In the genomic region with DNA sequence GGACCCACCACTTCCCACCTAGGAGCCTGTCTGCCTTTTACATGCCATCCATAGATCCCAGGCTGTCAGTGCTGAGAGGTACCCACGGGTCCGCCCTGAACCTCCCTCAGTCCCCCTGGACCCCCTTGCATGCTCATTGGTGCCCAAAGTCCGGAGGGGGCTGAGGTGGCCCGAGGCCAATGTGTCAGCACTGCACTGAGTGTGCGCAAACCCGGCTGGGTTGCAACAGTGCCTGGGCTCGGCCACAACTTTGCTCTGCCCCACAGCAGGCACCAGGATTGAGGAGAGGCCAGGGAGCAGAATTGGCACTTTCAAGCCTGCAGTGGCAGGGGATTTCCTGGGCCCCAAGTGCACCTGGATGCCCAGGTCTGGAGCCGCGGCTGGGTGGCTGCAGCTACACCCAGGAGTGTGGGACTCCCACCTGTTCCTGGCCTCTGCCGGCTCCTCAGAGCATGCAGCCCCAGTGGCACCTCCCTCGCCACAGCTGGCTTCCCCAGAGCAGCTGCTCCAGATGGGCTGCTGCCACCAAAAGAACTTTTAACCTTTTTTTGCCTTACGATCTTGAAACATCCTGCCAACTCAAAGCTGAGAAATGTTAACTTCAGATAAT, we compare ENCODE assay signal across 19 cellular contexts.
DNase-seq lines count a peak whose midpoint lies in the region; ATAC-seq, FAIRE-seq and TF ChIP-seq lines count a peak whose summit lies in the region.
"Had no signal": no experiment of that assay in that cellular context is flagged by ENCODE, and none has a peak within 500 bp of the region (broad histone marks: within the 10 kb centered on the region; RNA-seq: fewer than 3 reads in every experiment).

No MANE protein-coding gene starts in this region.

- H3K4me3 Mint-ChIP-seq in chondrocyte (ENCODE audit: unreplicated experiment) (no peak overlapping the region), naive B cell (peak overlapping the region in 3 of 8 donors; percentile 57 to 84 (median 82)), neural progenitor cell (no peak overlapping the region)
- H3K4me3 Mint-ChIP-seq: GM23338 had no signal

- no peaks in the 10 kb centered on the region for H4K20me1 ChIP-seq in MM.1S (ENCODE audit: insufficient read depth, low read length)
- no peaks in the 10 kb centered on the region for H4K20me1 ChIP-seq in neural progenitor cell (ENCODE audit: low read depth)

- H3K9ac ChIP-seq in MM.1S (ENCODE audit: low read length) (no peak overlapping the region), neural progenitor cell (no peak overlapping the region)

- H3K9me3 ChIP-seq in MM.1S (replicated peaks; ENCODE audit: insufficient read depth, low read length) (no peaks in the 10 kb centered on the region), aorta (ENCODE audit: control insufficient read depth, low read length) (no peaks in the 10 kb centered on the region), neural progenitor cell (ENCODE audit: low read depth) (no peaks in the 10 kb centered on the region)
- H3K9me3 ChIP-seq: Caco-2 had no signal

- H3K27ac Mint-ChIP-seq in chondrocyte (ENCODE audit: unreplicated experiment) (no peak overlapping the region), naive B cell (peak overlapping the region in 3 of 6 donors; percentile 63 to 84 (median 68)), neural progenitor cell (no peak overlapping the region)
- H3K27ac Mint-ChIP-seq: GM23338, IgD-negative memory B cell had no signal

- 60 to 72% methylated on average over 12 of the region's 12 CpGs for WGBS in aorta, 2 donors

- H3K27ac ChIP-seq in MM.1S (ENCODE audit: low read length) (peak overlapping the region; percentile 51; the same call in 1 of the 2 replicates), aorta (ENCODE audit: low read depth in 1 of 2, low read length in 2 of 2) (no peak overlapping the region), neural progenitor cell (no peak overlapping the region)
- H3K27ac ChIP-seq: SK-N-MC had no signal

- no peaks in the 10 kb centered on the region for H3K9me2 ChIP-seq in MM.1S (replicated peaks; ENCODE audit: insufficient read depth, low read length)

- peak overlapping the region; percentile 68 for H3K4me2 ChIP-seq in MM.1S (ENCODE audit: low read depth, low read length)
- no peak overlapping the region for H3K4me2 ChIP-seq in neural progenitor cell
- H3K4me2 ChIP-seq: GM23338 had no signal

- no peaks in the 10 kb centered on the region for H3K36me3 ChIP-seq in MM.1S (replicated peaks; ENCODE audit: insufficient read depth, low read length)
- H3K36me3 ChIP-seq in aorta (ENCODE audit: control insufficient read depth in 1 of 2, insufficient read depth in 2 of 2, low read length in 1 of 2), result no peaks in the 10 kb centered on the region
- no peaks in the 10 kb centered on the region for H3K36me3 ChIP-seq in neural progenitor cell

- H3K4me1 Mint-ChIP-seq in chondrocyte (ENCODE audit: low read depth) (no peaks in the 10 kb centered on the region), naive B cell (peaks cover 0 to 17% (median 9%) of the 10 kb centered on the region in 3 donors), neural progenitor cell (no peaks in the 10 kb centered on the region)
- H3K4me1 Mint-ChIP-seq: GM23338, IgD-negative memory B cell had no signal

- no peaks in the 10 kb centered on the region for H3K79me2 ChIP-seq in MM.1S (ENCODE audit: low read length)
- H3K79me2 ChIP-seq in neural progenitor cell (ENCODE audit: low read depth), result no peaks in the 10 kb centered on the region

- no peak for FAIRE-seq in GM12891 (lab: Jason Lieb, UNC)
- FAIRE-seq: G401.6 had no signal

- no peak overlapping the region for H3K4me3 ChIP-seq in MM.1S (ENCODE audit: low read length)
- no peak overlapping the region for H3K4me3 ChIP-seq in aorta (ENCODE audit: low read length in 2 of 2)
- H3K4me3 ChIP-seq in neural progenitor cell, result no peak overlapping the region
- H3K4me3 ChIP-seq: GM23338, SK-N-MC had no signal

- no peak for TF ChIP-seq POLR2A in GM12891 (IDR thresholded peaks at IDR 0.05; ENCODE audit: low read depth, low read length)

- ATAC-seq in naive B cell (ENCODE audit: low read depth in 2 of 2) (peak in 1 of 2 donors; percentile 86), aorta (ENCODE audit: low FRiP score) (peak; percentile 26)
- ATAC-seq: GM23338, HCT116, Panc1 had no signal

- DNase-seq in MM.1S, result peak; percentile 82
- peak; percentile 51 for DNase-seq in chondrocyte (ENCODE audit: low spot score)
- DNase-seq in naive B cell, result peak; percentile 38
- DNase-seq in aorta, result peak in 1 of 2 donors; percentile 51
- DNase-seq in neural progenitor cell (ENCODE audit: low spot score), result no peak
- no peak for DNase-seq in NCI-H526 (lab: John Stamatoyannopoulos, UW)
- DNase-seq in GM12891 (ENCODE audit: insufficient read length, low spot score), result no peak
- DNase-seq in T-helper 1 cell, result no peak
- DNase-seq: ACHN, AML-193, Caco-2, NCI-H1105 treated with DMSO at 0.1 percent for 48 hours, NCI-H1694 had no signal

- peaks cover 11% of the 10 kb centered on the region; the same call in 1 of the 2 replicates for H3K4me1 ChIP-seq in MM.1S (ENCODE audit: low read length)
- H3K4me1 ChIP-seq in aorta (ENCODE audit: control insufficient read depth in 1 of 2, insufficient read depth in 2 of 2, low read length in 2 of 2), result no peaks in the 10 kb centered on the region
- no peaks in the 10 kb centered on the region for H3K4me1 ChIP-seq in neural progenitor cell
- H3K4me1 ChIP-seq: Caco-2 had no signal

- H3K27me3 Mint-ChIP-seq in chondrocyte (ENCODE audit: low read depth) (no peaks in the 10 kb centered on the region), naive B cell (no peaks in the 10 kb centered on the region), neural progenitor cell (ENCODE audit: insufficient read depth, low read depth) (no peaks in the 10 kb centered on the region)
- H3K27me3 Mint-ChIP-seq: IgD-negative memory B cell had no signal

- intact Hi-C loops in aorta (cut with DNase I), result no loop called here

- peaks cover 9% of the 10 kb centered on the region; the same call in 1 of the 2 replicates for H3F3A ChIP-seq in MM.1S (ENCODE audit: insufficient read depth, low read length)
- H3F3A ChIP-seq in neural progenitor cell (ENCODE audit: low read depth), result no peaks in the 10 kb centered on the region

- no peaks in the 10 kb centered on the region for H3K27me3 ChIP-seq in MM.1S (replicated peaks; ENCODE audit: insufficient read depth, low read length)
- H3K27me3 ChIP-seq in aorta (ENCODE audit: control insufficient read depth in 1 of 2, insufficient read depth in 2 of 2, low read length in 1 of 2), result no peaks in the 10 kb centered on the region
- H3K27me3 ChIP-seq in neural progenitor cell, result no peaks in the 10 kb centered on the region

- peak overlapping the region; percentile 77 for H2AFZ ChIP-seq in MM.1S (ENCODE audit: low read length)
- H2AFZ ChIP-seq in neural progenitor cell (replicated peaks), result no peak overlapping the region
- H2AFZ ChIP-seq: GM23338 had no signal

- H3K36me3 Mint-ChIP-seq in chondrocyte (ENCODE audit: low read depth), result no peaks in the 10 kb centered on the region
- no peaks in the 10 kb centered on the region for H3K36me3 Mint-ChIP-seq in naive B cell
- no peaks in the 10 kb centered on the region for H3K36me3 Mint-ChIP-seq in neural progenitor cell
- H3K36me3 Mint-ChIP-seq: IgD-negative memory B cell had no signal

- TF ChIP-seq CTCF in MM.1S (IDR thresholded peaks at IDR 0.05; ENCODE audit: low read length) (no peak), chondrocyte (IDR thresholded peaks at IDR 0.05) (no peak), neural progenitor cell (IDR thresholded peaks at IDR 0.05) (no peak)

- H3K9me3 Mint-ChIP-seq in chondrocyte (ENCODE audit: low read depth) (no peaks in the 10 kb centered on the region), naive B cell (no peaks in the 10 kb centered on the region), neural progenitor cell (no peaks in the 10 kb centered on the region)
- H3K9me3 Mint-ChIP-seq: GM23338 had no signal

TF ChIP-seq in GM12891, 5 proteins besides CTCF, POLR2A, EP300 and RAD21:
- TF ChIP-seq POU2F2 (IDR thresholded peaks at IDR 0.05; ENCODE audit: low read depth, low read length) (no peak), POLR2AphosphoS5 (IDR thresholded peaks at IDR 0.05; ENCODE audit: low read depth, low read length) (no peak), TAF1 (IDR thresholded peaks at IDR 0.05; ENCODE audit: low read depth, low read length) (no peak), PAX5 (IDR thresholded peaks at IDR 0.05; ENCODE audit: insufficient read depth, low read length, severe bottlenecking) (no peak), SPI1 (IDR thresholded peaks at IDR 0.05; ENCODE audit: low read depth, low read length) (no peak)
TF ChIP-seq in GM12891: peak in this region for 0.

Comparison
In these comparisons a context has a peak if more than half of its experiments do, and no peak if none do; other contexts are left out.
1. DNase-seq: peak in MM.1S (single experiment), chondrocyte (single experiment) and naive B cell (single experiment); none in neural progenitor cell (single experiment), NCI-H526 (0 of 2), GM12891 (single experiment) and T-helper 1 cell (0 of 5).